Comparison of ENCODE assay signal across 8 cellular contexts in genomic region chr12:45745861-45746277, GRCh38. TPM values are rescaled to one million over a fixed set of nuclear protein-coding genes. Genes with fewer than 3 reads are reported as not detected.
DNase-seq lines count a peak whose midpoint lies in the region; ATAC-seq and TF ChIP-seq lines count a peak whose summit lies in the region.

No MANE protein-coding gene starts in this region.

- H3F3A ChIP-seq in DOHH2 (ENCODE audit: control insufficient read depth, insufficient read depth), result 0 out of 2 replicates have a peak, but pooled peaks cover 3% of the 10 kb centered on the region

- intact Hi-C loops in uterus (cut with DNase I; ENCODE audit: low total_unique reads), result no loop called here

- H3K4me2 ChIP-seq in DOHH2 (ENCODE audit: low read length), result no peak overlapping the region

- no peaks in the 10 kb centered on the region for H3K27me3 Mint-ChIP-seq in naive thymus-derived CD8-positive, alpha-beta T cell

- H3K4me1 ChIP-seq in DOHH2 (ENCODE audit: control insufficient read depth, low read length) (no peaks in the 10 kb centered on the region), uterus (no peaks in the 10 kb centered on the region)

- H3K9me3 ChIP-seq in DOHH2 (ENCODE audit: control insufficient read depth, insufficient read depth, low read length) (no peaks in the 10 kb centered on the region), uterus (no peaks in the 10 kb centered on the region)

- H3K27ac ChIP-seq in DOHH2 (ENCODE audit: low read depth, low read length) (no peak overlapping the region), uterus (no peak overlapping the region)

- peaks cover 10% of the 10 kb centered on the region for H4K20me1 ChIP-seq in DOHH2 (ENCODE audit: control insufficient read depth, insufficient read depth, low read depth, low read length)

- H3K4me1 Mint-ChIP-seq in naive thymus-derived CD8-positive, alpha-beta T cell, result peaks cover 22 to 75% (median 60%) of the 10 kb centered on the region in 4 donors

- H3K27me3 ChIP-seq in DOHH2 (ENCODE audit: control insufficient read depth, low read length), result no peaks in the 10 kb centered on the region
- H3K27me3 ChIP-seq in uterus, result no peaks in the 10 kb centered on the region

- H3K79me2 ChIP-seq in DOHH2 (ENCODE audit: control insufficient read depth, low read length), result peaks cover 99% of the 10 kb centered on the region

- H3K36me3 Mint-ChIP-seq in naive thymus-derived CD8-positive, alpha-beta T cell, result peaks cover 0 to 36% (median 15%) of the 10 kb centered on the region in 3 donors

- POLR2A ChIA-PET in naive thymus-derived CD8-positive, alpha-beta T cell (lab: Charles Lee), result interaction anchor here (1.7 to 2.5 kb wide), 2 partner anchors 15 to 18 kb away, joined by 10 to 17 read pairs; no protein-coding TSS in a partner anchor

- DNase-seq in MV-4-11 (lab: John Stamatoyannopoulos, UW) (peak; percentile 65), uterus (no peak), cerebellar cortex (ENCODE audit: low spot score) (no peak)
- DNase-seq in central memory CD4-positive, alpha-beta T cell, result peak; percentile 30
- DNase-seq in naive thymus-derived CD8-positive, alpha-beta T cell, result peak in 3 of 10 donors; percentile 38 to 52 (median 44)
- DNase-seq in effector CD8-positive, alpha-beta T cell (lab: John Stamatoyannopoulos, UW), result no peak

- H3K9me2 ChIP-seq in DOHH2 (replicated peaks; ENCODE audit: control insufficient read depth, low read length), result no peaks in the 10 kb centered on the region

- H3K36me3 ChIP-seq in DOHH2 (ENCODE audit: control insufficient read depth, low read length), result peaks cover 55% of the 10 kb centered on the region
- H3K36me3 ChIP-seq in uterus, result no peaks in the 10 kb centered on the region

- peak overlapping the region in 1 of 10 donors; percentile 7 for H3K27ac Mint-ChIP-seq in naive thymus-derived CD8-positive, alpha-beta T cell

- H3K4me3 ChIP-seq in DOHH2 (ENCODE audit: low read length) (no peak overlapping the region), uterus (no peak overlapping the region)

- TF ChIP-seq POLR2A in uterus (IDR thresholded peaks at IDR 0.05), result no peak

- TF ChIP-seq CTCF in DOHH2 (IDR thresholded peaks at IDR 0.05; ENCODE audit: low read depth, low read length, poor library complexity, severe bottlenecking) (peak; percentile 53), uterus (IDR thresholded peaks at IDR 0.05) (no peak)

- H3K4me3 Mint-ChIP-seq in naive thymus-derived CD8-positive, alpha-beta T cell, result peak overlapping the region in 1 of 10 donors; percentile 11

- ATAC-seq in naive thymus-derived CD8-positive, alpha-beta T cell, result peak; percentile 73 to 76
- ATAC-seq in HG03159 (IDR thresholded peaks at IDR 0.05; ENCODE audit: unreplicated experiment), result no peak

- no peaks in the 10 kb centered on the region for H3K9me3 Mint-ChIP-seq in naive thymus-derived CD8-positive, alpha-beta T cell

RNA-seq across cellular contexts. Expression of gene ARID2, which starts 16.4 kb away (rescaled TPM):
- total RNA-seq in naive thymus-derived CD8-positive, alpha-beta T cell, result 10 to 100 TPM; 39.7 to 44.0 TPM
- 10 to 100 TPM in 1 of 3 donors, 1 to 10 TPM in 2; 5.8 to 10.3 (median 7.8) TPM for polyA plus RNA-seq in naive thymus-derived CD8-positive, alpha-beta T cell
- total RNA-seq in uterus, result 100 to 1,000 TPM in 1 of 4 donors, 10 to 100 TPM in 3; 24.3 to 112 (median 56.8) TPM

Comparison
In these comparisons a context has a peak if more than half of its experiments do, and no peak if none do; other contexts are left out.
1. DNase-seq: peak in MV-4-11 (single experiment) and central memory CD4-positive, alpha-beta T cell (single experiment); none in uterus (0 of 2), cerebellar cortex (single experiment) and effector CD8-positive, alpha-beta T cell (single experiment).